Comparison of ENCODE assay signal across 1 cellular context in genomic region chr7:137962491-137962874, GRCh38.
TF ChIP-seq lines count a peak whose summit lies in the region.

No MANE protein-coding gene starts in this region.

TF ChIP-seq in K562, 482 proteins besides CTCF, POLR2A, EP300 and RAD21 (continued from another document):
- TF ChIP-seq RREB1 (CRISPR knock-in tag; IDR thresholded peaks at IDR 0.05), result no peak
- TF ChIP-seq COPS2 (conservative IDR thresholded peaks at IDR 0.05), result no peak
- TF ChIP-seq FOXJ2 (tag; IDR thresholded peaks at IDR 0.05), result no peak
- no peak for TF ChIP-seq ZNF507 (tag; conservative IDR thresholded peaks at IDR 0.05)
- peak; percentile 19; the same call in 1 of the 2 replicates for TF ChIP-seq SMARCA5 (IDR thresholded peaks at IDR 0.05)
- no peak for TF ChIP-seq JUNB (CRISPR knock-in tag; conservative IDR thresholded peaks at IDR 0.05)
- 0 out of 2 replicates have a peak, but pooled peaks have one; percentile 10 for TF ChIP-seq ZBTB7A (IDR thresholded peaks at IDR 0.05; ENCODE audit: borderline replicate concordance, control insufficient read depth, low read depth, low read length)
- TF ChIP-seq ATF4 (CRISPR knock-in tag; IDR thresholded peaks at IDR 0.05), result 0 out of 2 replicates have a peak, but pooled peaks have one; percentile 13
- no peak for TF ChIP-seq E2F6 (IDR thresholded peaks at IDR 0.05; ENCODE audit: borderline replicate concordance in 1 of 2, extremely low read depth in 1 of 2, insufficient read depth in 1 of 2, insufficient read length in 1 of 2, low read depth in 1 of 2, low read length in 1 of 2, poor library complexity in 1 of 2, severe bottlenecking in 1 of 2)
- 0 out of 2 replicates have a peak, but pooled peaks have one; percentile 65 for TF ChIP-seq ARID3B (CRISPR knock-in tag; IDR thresholded peaks at IDR 0.05; ENCODE audit: borderline replicate concordance)
- TF ChIP-seq KAT7 (CRISPR knock-in tag; IDR thresholded peaks at IDR 0.05; ENCODE audit: borderline replicate concordance), result 0 out of 2 replicates have a peak, but pooled peaks have one; percentile 57
- peak; percentile 14; the same call in 1 of the 2 replicates for TF ChIP-seq ZNF175 (CRISPR knock-in tag; IDR thresholded peaks at IDR 0.05; ENCODE audit: low read depth)
- 0 out of 4 replicates have a peak, but pooled peaks of 1 of the 2 experiments have one; percentile 24 for TF ChIP-seq BCLAF1 (IDR thresholded peaks at IDR 0.05; ENCODE audit: borderline replicate concordance in 1 of 2, control insufficient read depth in 1 of 2, low read depth in 2 of 2, low read length in 1 of 2)
- TF ChIP-seq ZBED1 (IDR thresholded peaks at IDR 0.05), result no peak
- 0 out of 2 replicates have a peak, but pooled peaks have one; percentile 2 for TF ChIP-seq PHF8 (IDR thresholded peaks at IDR 0.05; ENCODE audit: borderline replicate concordance, low read length)
- TF ChIP-seq HDGF (IDR thresholded peaks at IDR 0.05), result peak; percentile 43; the same call in 1 of the 2 replicates
- no peak for TF ChIP-seq ZNF785 (CRISPR knock-in tag; IDR thresholded peaks at IDR 0.05)
